In the genomic region with DNA sequence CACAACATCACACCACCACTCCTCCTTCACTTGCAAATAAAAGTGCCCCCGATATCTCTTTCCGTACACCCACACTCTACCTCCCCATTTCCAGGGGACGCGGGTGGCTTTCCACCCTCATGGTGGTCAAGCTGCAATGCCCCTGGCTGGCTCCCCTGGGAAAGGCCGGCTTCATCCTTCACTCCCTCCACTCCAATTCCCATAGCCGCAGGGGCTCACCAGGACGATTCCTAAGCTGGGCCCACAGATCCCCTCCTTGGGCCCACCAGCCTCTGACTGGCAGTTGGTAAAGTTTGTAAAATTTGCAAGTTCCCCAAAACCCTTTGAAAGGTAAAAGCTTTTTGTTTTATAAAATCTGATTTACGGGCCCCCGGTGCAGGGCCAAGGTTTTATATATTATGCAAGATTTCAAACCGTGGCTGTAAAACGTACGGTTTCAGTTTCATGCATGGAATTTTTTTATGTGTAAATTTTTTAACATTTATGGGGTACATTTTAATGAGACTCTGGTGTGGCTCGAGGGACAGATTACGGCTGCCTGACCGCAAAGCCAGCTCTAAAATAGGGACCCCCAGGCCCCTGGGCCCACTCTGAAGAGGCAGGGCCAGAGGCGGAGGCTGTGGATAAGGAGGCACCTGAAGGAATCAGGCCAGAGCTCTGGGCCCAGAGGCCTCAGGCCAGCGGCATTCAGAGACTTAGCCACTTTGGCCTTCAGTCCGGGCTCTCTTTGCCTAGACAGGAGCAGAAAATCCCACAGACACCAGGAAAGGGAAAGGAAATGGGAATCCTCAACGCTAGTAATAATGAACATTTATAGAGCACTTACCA, we compare ENCODE assay signal across 30 cellular contexts.
"Had no signal": no experiment of that assay in that cellular context is flagged by ENCODE, and none has a peak within 500 bp of the region (broad histone marks: within the 10 kb centered on the region; RNA-seq: fewer than 3 reads in every experiment).

No MANE protein-coding gene starts in this region.

- H3K4me3 Mint-ChIP-seq: activated CD4-positive, alpha-beta memory T cell treated with anti-CD3 and anti-CD28 coated beads, Interleukin-2, amount 10 ng/mL, durations not matched to agents 7 days and 5 days; activated CD4-positive, alpha-beta T cell treated with anti-CD3 and anti-CD28 coated beads, Interleukin-2, amount 10 ng/mL, durations not matched to agents 7 days and 5 days; activated naive CD4-positive, alpha-beta T cell treated with anti-CD3 and anti-CD28 coated beads for 36 hours; activated naive CD8-positive, alpha-beta T cell treated with anti-CD3 and anti-CD28 coated beads for 36 hours; natural killer cell treated with Interleukin-12 subunit alpha and Interleukin-12 subunit beta and Interleukin-15 and Interleukin-18, amount 100 ng/mL, for 72 hours; T-helper 17 cell; WTC11 had no signal

- H3K27ac Mint-ChIP-seq: activated CD4-positive, alpha-beta memory T cell treated with anti-CD3 and anti-CD28 coated beads, Interleukin-2, amount 10 ng/mL, durations not matched to agents 7 days and 5 days; activated CD4-positive, alpha-beta T cell treated with anti-CD3 and anti-CD28 coated beads, Interleukin-2, amount 10 ng/mL, durations not matched to agents 7 days and 5 days; activated naive CD4-positive, alpha-beta T cell treated with anti-CD3 and anti-CD28 coated beads for 36 hours; activated naive CD8-positive, alpha-beta T cell treated with anti-CD3 and anti-CD28 coated beads for 36 hours; natural killer cell treated with Interleukin-12 subunit alpha and Interleukin-12 subunit beta and Interleukin-15 and Interleukin-18, amount 100 ng/mL, for 72 hours; T-helper 17 cell; WTC11 had no signal

- H3K36me3 Mint-ChIP-seq: activated naive CD8-positive, alpha-beta T cell treated with anti-CD3 and anti-CD28 coated beads for 36 hours; natural killer cell treated with Interleukin-12 subunit alpha and Interleukin-12 subunit beta and Interleukin-15 and Interleukin-18, amount 100 ng/mL, for 72 hours; WTC11 had no signal

- DNase-seq: activated CD4-positive, alpha-beta memory T cell treated with anti-CD3 and anti-CD28 coated beads, Interleukin-2, amount 10 ng/mL, durations not matched to agents 7 days and 5 days; activated CD4-positive, alpha-beta T cell treated with anti-CD3 and anti-CD28 coated beads for 1 hour; activated CD4-positive, alpha-beta T cell treated with anti-CD3 and anti-CD28 coated beads, Interleukin-2, amount 10 ng/mL, durations not matched to agents 7 days and 5 days; activated CD8-positive, alpha-beta memory T cell treated with anti-CD3 and anti-CD28 coated beads, Interleukin-2, amount 50 U/mL, for 48 hours; activated naive CD4-positive, alpha-beta T cell treated with anti-CD3 and anti-CD28 coated beads for 36 hours; activated naive CD8-positive, alpha-beta T cell treated with anti-CD3 and anti-CD28 coated beads for 36 hours; activated T-cell treated with anti-CD3 and anti-CD28 coated beads, Interleukin-2, amount 50 U/mL, for 48 hours; adrenal gland; brain microvascular endothelial cell; cortex of kidney; foreskin melanocyte; heart right ventricle; kidney glomerular epithelial cell; mucosa of descending colon; psoas muscle; stimulated activated CD4-positive, alpha-beta T cell treated with anti-CD3 and anti-CD28 coated beads, Interleukin-15, amount 100 ng/mL, for 24 hours; stimulated activated CD4-positive, alpha-beta T cell treated with anti-CD3 and anti-CD28 coated beads, Interleukin-2, amount 100 ng/mL, for 24 hours; stimulated activated naive CD4-positive, alpha-beta T cell; SW 1271; T-helper 17 cell; T1000; tibial artery had no signal

- H3K4me1 ChIP-seq: adrenal gland, pancreas, psoas muscle, suprapubic skin had no signal

- H3K4me1 Mint-ChIP-seq: activated CD4-positive, alpha-beta memory T cell treated with anti-CD3 and anti-CD28 coated beads, Interleukin-2, amount 10 ng/mL, durations not matched to agents 7 days and 5 days; activated CD4-positive, alpha-beta T cell treated with anti-CD3 and anti-CD28 coated beads, Interleukin-2, amount 10 ng/mL, durations not matched to agents 7 days and 5 days; activated naive CD8-positive, alpha-beta T cell treated with anti-CD3 and anti-CD28 coated beads for 36 hours had no signal

- H3K4me2 ChIP-seq: smooth muscle cell had no signal

- H3K27ac ChIP-seq: brain microvascular endothelial cell, heart right ventricle, pancreas, psoas muscle, suprapubic skin had no signal

- H3K9me3 ChIP-seq: adrenal gland, heart right ventricle, mucosa of descending colon, pancreas, psoas muscle, suprapubic skin, tibial artery had no signal

- H3K27me3 ChIP-seq: adrenal gland, brain microvascular endothelial cell, heart right ventricle, pancreas, suprapubic skin, tibial artery had no signal

- H3K36me3 ChIP-seq: adrenal gland, brain microvascular endothelial cell, heart right ventricle, pancreas, suprapubic skin, tibial artery had no signal

- H3K9me3 Mint-ChIP-seq: activated CD4-positive, alpha-beta memory T cell treated with anti-CD3 and anti-CD28 coated beads, Interleukin-2, amount 10 ng/mL, durations not matched to agents 7 days and 5 days; activated CD4-positive, alpha-beta T cell treated with anti-CD3 and anti-CD28 coated beads, Interleukin-2, amount 10 ng/mL, durations not matched to agents 7 days and 5 days; activated naive CD4-positive, alpha-beta T cell treated with anti-CD3 and anti-CD28 coated beads for 36 hours; activated naive CD8-positive, alpha-beta T cell treated with anti-CD3 and anti-CD28 coated beads for 36 hours; natural killer cell treated with Interleukin-12 subunit alpha and Interleukin-12 subunit beta and Interleukin-15 and Interleukin-18, amount 100 ng/mL, for 72 hours; WTC11 had no signal

- H3K4me3 ChIP-seq: adrenal gland, heart right ventricle, lung, mucosa of descending colon, pancreas, psoas muscle, smooth muscle cell, suprapubic skin, tibial artery had no signal

- ATAC-seq: esophagus mucosa; heart right ventricle; left lobe of liver; mucosa of descending colon; natural killer cell treated with Interleukin-12 subunit alpha and Interleukin-12 subunit beta and Interleukin-15 and Interleukin-18, amount 100 ng/mL, for 72 hours; pancreas; psoas muscle; T-helper 17 cell; WTC11 had no signal
